Comparison of ENCODE assay signal across 15 cellular contexts in genomic region chr7:28112883-28113540, GRCh38.
DNase-seq lines count a peak whose midpoint lies in the region; ATAC-seq and TF ChIP-seq lines count a peak whose summit lies in the region.
"Had no signal": no experiment of that assay in that cellular context is flagged by ENCODE, and none has a peak within 500 bp of the region (broad histone marks: within the 10 kb centered on the region; RNA-seq: fewer than 3 reads in every experiment).

No MANE protein-coding gene starts in this region.

- no peak overlapping the region for H3K27ac Mint-ChIP-seq in stimulated activated naive CD8-positive, alpha-beta T cell treated with anti-CD3 and anti-CD28 coated beads, Interleukin-15, amount 100 ng/mL, for 72 hours

- H3K27me3 ChIP-seq in left lung (no peaks in the 10 kb centered on the region), tibial nerve (no peaks in the 10 kb centered on the region)
- H3K27me3 ChIP-seq: SJCRH30 had no signal

- peaks cover 14% of the 10 kb centered on the region for H3K4me1 Mint-ChIP-seq in stimulated activated naive CD8-positive, alpha-beta T cell treated with anti-CD3 and anti-CD28 coated beads, Interleukin-15, amount 100 ng/mL, for 72 hours

- no peak overlapping the region for H3K4me3 Mint-ChIP-seq in stimulated activated naive CD8-positive, alpha-beta T cell treated with anti-CD3 and anti-CD28 coated beads, Interleukin-15, amount 100 ng/mL, for 72 hours

- H3K27ac ChIP-seq in left lung, result no peak overlapping the region
- H3K27ac ChIP-seq in tibial nerve, result peak overlapping the region in 2 of 4 donors; percentile 66 to 74
- H3K27ac ChIP-seq: 22Rv1, SJCRH30, thoracic aorta had no signal

- H3K4me1 ChIP-seq in left lung (peaks cover 0 to 10% of the 10 kb centered on the region in 2 donors), tibial nerve (peaks cover 0 to 14% (median 0%) of the 10 kb centered on the region in 4 donors)
- H3K4me1 ChIP-seq: SJCRH30 had no signal

- TF ChIP-seq CTCF in left lung (IDR thresholded peaks at IDR 0.05) (no peak), tibial nerve (IDR thresholded peaks at IDR 0.05) (no peak)

- no peaks in the 10 kb centered on the region for H3K27me3 Mint-ChIP-seq in stimulated activated naive CD8-positive, alpha-beta T cell treated with anti-CD3 and anti-CD28 coated beads, Interleukin-15, amount 100 ng/mL, for 72 hours

- H3K9me3 ChIP-seq in left lung (no peaks in the 10 kb centered on the region), tibial nerve (no peaks in the 10 kb centered on the region)
- H3K9me3 ChIP-seq: SJCRH30, thoracic aorta had no signal

- intact Hi-C loops in left lung (cut with DNase I), result no loop called here

- ATAC-seq in left lung (peak; percentile 45), HG03159 (IDR thresholded peaks at IDR 0.05; ENCODE audit: unreplicated experiment) (no peak), GM18502 (IDR thresholded peaks at IDR 0.05; ENCODE audit: poor library complexity, unreplicated experiment) (no peak)
- no peak for ATAC-seq in stimulated activated naive CD8-positive, alpha-beta T cell treated with anti-CD3 and anti-CD28 coated beads, Interleukin-15, amount 100 ng/mL, for 72 hours
- ATAC-seq: HCT116 had no signal

- H3K9me3 Mint-ChIP-seq in stimulated activated naive CD8-positive, alpha-beta T cell treated with anti-CD3 and anti-CD28 coated beads, Interleukin-15, amount 100 ng/mL, for 72 hours, result peaks cover 0 to 4% of the 10 kb centered on the region in 2 donors

- no peak for TF ChIP-seq POLR2A in tibial nerve (IDR thresholded peaks at IDR 0.05)

- WGBS in tibial nerve, 2 donors, result 69 to 83% methylated on average over 14 of the region's 14 CpGs

- H3K4me3 ChIP-seq in left lung (no peak overlapping the region), tibial nerve (no peak overlapping the region)
- H3K4me3 ChIP-seq: SJCRH30, thoracic aorta had no signal

- peak in 1 of 2 donors; percentile 36 for TF ChIP-seq EP300 in tibial nerve (IDR thresholded peaks at IDR 0.05)

- peak; percentile 41 for DNase-seq in SIG-M5 treated with dmso at 0.1 percent for 504 hours (lab: John Stamatoyannopoulos, UW; ENCODE audit: unreplicated experiment)
- DNase-seq in SIG-M5 (lab: John Stamatoyannopoulos, UW), result no peak
- peak; percentile 91 for DNase-seq in amniotic epithelial cell (ENCODE audit: low read depth)
- no peak for DNase-seq in left lung
- peak; percentile 28 to 69 for DNase-seq in tibial nerve (ENCODE audit: low spot score in 2 of 2)
- no peak for DNase-seq in stimulated activated naive CD8-positive, alpha-beta T cell treated with anti-CD3 and anti-CD28 coated beads, Interleukin-15, amount 100 ng/mL, for 72 hours
- DNase-seq: COR-L47, foreskin melanocyte, NCI-H1417 treated with DMSO at 0.1 percent for 48 hours, SJCRH30 had no signal

- H3K36me3 ChIP-seq in left lung (no peaks in the 10 kb centered on the region), tibial nerve (no peaks in the 10 kb centered on the region)
- H3K36me3 ChIP-seq: SJCRH30, thoracic aorta had no signal

Comparison
In these comparisons a context has a peak if more than half of its experiments do, and no peak if none do; other contexts are left out.
1. DNase-seq: peak in SIG-M5 treated with dmso at 0.1 percent for 504 hours (single experiment), amniotic epithelial cell (single experiment) and tibial nerve (2 of 2); none in SIG-M5 (single experiment), left lung (0 of 2) and stimulated activated naive CD8-positive, alpha-beta T cell treated with anti-CD3 and anti-CD28 coated beads, Interleukin-15, amount 100 ng/mL, for 72 hours (0 of 2).